26 cellular contexts compared by ENCODE assay signal in the genomic region with DNA sequence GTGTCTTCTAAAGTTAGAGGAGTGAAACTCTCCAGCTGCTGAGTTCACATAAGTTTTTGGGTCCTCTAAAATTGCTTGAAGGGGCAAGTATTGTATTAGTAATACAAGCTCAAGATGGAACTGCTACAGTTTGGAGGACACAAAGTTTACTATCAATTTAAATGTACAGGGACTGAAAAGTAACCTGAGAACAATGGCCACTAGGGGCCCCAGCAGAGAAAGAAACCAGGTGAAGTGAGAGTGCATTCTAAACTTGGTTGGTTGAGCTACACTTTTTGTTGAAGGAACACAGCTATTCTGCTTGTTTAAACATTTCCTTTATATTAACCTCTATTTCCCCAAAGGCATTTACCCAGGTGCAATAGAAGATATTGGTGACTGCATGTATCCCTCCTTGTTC.
A peak's percentile ranks its signal among the peaks of the same experiment; 100 is the strongest.
DNase-seq lines count a peak whose midpoint lies in the region; ATAC-seq, FAIRE-seq and TF ChIP-seq lines count a peak whose summit lies in the region.
"Had no signal": no experiment of that assay in that cellular context is flagged by ENCODE, and none has a peak within 500 bp of the region (broad histone marks: within the 10 kb centered on the region; RNA-seq: fewer than 3 reads in every experiment).

No MANE protein-coding gene starts in this region.

- no peak overlapping the region for H3K4me3 Mint-ChIP-seq in CD4-positive, alpha-beta memory T cell
- H3K4me3 Mint-ChIP-seq: activated CD4-positive, alpha-beta T cell treated with anti-CD3 and anti-CD28 coated beads, Interleukin-2, amount 10 ng/mL, durations not matched to agents 24 days and 14 days; HFFc6; IgD-negative memory B cell; naive thymus-derived CD4-positive, alpha-beta T cell; T-helper 2 cell treated with Interferon-gamma antibody and Interleukin-4, amounts not matched to agents 5 μg/mL and 100 μg/mL, for 36 hours had no signal

- H3K36me3 Mint-ChIP-seq in CD4-positive, alpha-beta memory T cell, result no peaks in the 10 kb centered on the region
- H3K36me3 Mint-ChIP-seq: IgD-negative memory B cell; naive thymus-derived CD4-positive, alpha-beta T cell had no signal

- H3K4me3 ChIP-seq in BE2C (ENCODE audit: low read depth, low read length) (no peak overlapping the region), GM12878 (no peak overlapping the region), HepG2 (replicated peaks in 1 of 3; ENCODE audit: insufficient read depth in 1 of 3, low read depth in 2 of 3, low read length in 3 of 3) (no peak overlapping the region)
- no peak overlapping the region for H3K4me3 ChIP-seq in CD4-positive, alpha-beta memory T cell (ENCODE audit: low read length in 2 of 2)
- H3K4me3 ChIP-seq: A549, MG63, right atrium auricular region, tibial artery had no signal

- H3K27ac ChIP-seq in GM12878 (ENCODE audit: control insufficient read depth, insufficient read depth) (no peak overlapping the region), HepG2 (ENCODE audit: extremely low read length, insufficient read depth, low read length) (no peak overlapping the region)
- no peak overlapping the region for H3K27ac ChIP-seq in CD4-positive, alpha-beta memory T cell (ENCODE audit: low read depth, low read length)
- H3K27ac ChIP-seq: A549, right atrium auricular region, tibial artery had no signal

- H3K9ac ChIP-seq in GM12878 (ENCODE audit: control insufficient read depth, insufficient read depth, low read length) (no peak overlapping the region), HepG2 (ENCODE audit: insufficient read depth, low read depth, low read length) (no peak overlapping the region)

- POLR2A ChIA-PET in GM12878 (lab: Charles Lee) (no interaction called here), HepG2 (lab: Yijun Ruan, JAX) (no interaction called here)
- POLR2A ChIA-PET in CD4-positive, alpha-beta memory T cell (lab: Charles Lee; ENCODE audit: partially characterized antibody), result no interaction called here

- RAD21 ChIA-PET in GM12878 (lab: Charles Lee; ENCODE audit: unreplicated experiment), result no interaction called here

- no TSS peak for BruUV-seq in GM12878 (replicated peaks; lab: Mats Ljungman, UMichigan)
- no TSS peak for BruUV-seq in HepG2 (replicated peaks; lab: Mats Ljungman, UMichigan)

- H3K36me3 ChIP-seq in BE2C, result no peaks in the 10 kb centered on the region
- H3K36me3 ChIP-seq in GM12878 (ENCODE audit: control insufficient read depth in 2 of 2, insufficient read depth in 2 of 2, low read length in 1 of 2), result no peaks in the 10 kb centered on the region
- no peaks in the 10 kb centered on the region for H3K36me3 ChIP-seq in HepG2 (replicated peaks in 1 of 2; ENCODE audit: control insufficient read depth in 1 of 2, insufficient read depth in 2 of 2, low read length in 2 of 2)
- no peaks in the 10 kb centered on the region for H3K36me3 ChIP-seq in CD4-positive, alpha-beta memory T cell (ENCODE audit: insufficient read depth, low read length)
- H3K36me3 ChIP-seq: MG63, right atrium auricular region, tibial artery had no signal

- no peak for TF ChIP-seq POLR2A in GM12878 (IDR thresholded peaks at IDR 0.05; ENCODE audit: low read depth, low read length)
- TF ChIP-seq POLR2A in HepG2 (IDR thresholded peaks at IDR 0.05; ENCODE audit: insufficient read depth in 1 of 2, low read depth in 2 of 2, low read length in 2 of 2), result no peak

- peak; percentile 58 for ATAC-seq in GM12878
- peak; percentile 51; the same call in 1 of the 3 replicates for ATAC-seq in HepG2
- ATAC-seq in HG02870 (IDR thresholded peaks at IDR 0.05; ENCODE audit: unreplicated experiment), result no peak
- ATAC-seq: A549; left ventricle myocardium superior; naive thymus-derived CD4-positive, alpha-beta T cell had no signal

- H4K20me1 ChIP-seq in GM12878 (ENCODE audit: control insufficient read depth, insufficient read depth) (no peaks in the 10 kb centered on the region), HepG2 (ENCODE audit: insufficient read depth, low read length) (no peaks in the 10 kb centered on the region)

- intact Hi-C loops in GM12878 (cut with micrococcal nuclease; ENCODE audit: unreplicated experiment), result no loop called here
- intact Hi-C loops in HepG2 (cut with micrococcal nuclease; ENCODE audit: unreplicated experiment), result no loop called here
- intact Hi-C loops in CD4-positive, alpha-beta memory T cell (cut with micrococcal nuclease), result no loop called here

- DNase-seq in BE2C, result no peak
- no peak for DNase-seq in GM12878 (ENCODE audit: low read depth, low spot score)
- no peak for DNase-seq in HepG2 (ENCODE audit: low spot score)
- DNase-seq in NCI-H1092 treated with DMSO at 0.1 percent for 48 hours (lab: John Stamatoyannopoulos, UW), result no peak
- DNase-seq in CD4-positive, alpha-beta memory T cell, result no peak
- DNase-seq in NCI-H146 treated with DMSO at 0.1 percent for 48 hours (lab: John Stamatoyannopoulos, UW; ENCODE audit: unreplicated experiment), result no peak
- DNase-seq: activated CD4-positive, alpha-beta T cell treated with anti-CD3 and anti-CD28 coated beads, Interleukin-2, amount 10 ng/mL, durations not matched to agents 24 days and 14 days; activated gamma-delta T cell treated with Interleukin-2 at 50 U/mL for 16 hours; activated T-cell treated with anti-CD3 and anti-CD28 coated beads, Interleukin-2, amount 50 U/mL, for 1 hour; DND-41; HFFc6; islet precursor cell; left ventricle myocardium superior; MG63; midbrain; naive thymus-derived CD4-positive, alpha-beta T cell; NCI-H1436; OCI-M1; tibial artery had no signal

- H3K4me1 ChIP-seq in BE2C (no peaks in the 10 kb centered on the region), GM12878 (ENCODE audit: control insufficient read depth, insufficient read depth, low read length) (no peaks in the 10 kb centered on the region), HepG2 (ENCODE audit: insufficient read depth, low read length) (no peaks in the 10 kb centered on the region)
- H3K4me1 ChIP-seq in CD4-positive, alpha-beta memory T cell (ENCODE audit: insufficient read depth, low read length), result no peaks in the 10 kb centered on the region
- H3K4me1 ChIP-seq: A549, right atrium auricular region, tibial artery had no signal

- no peak overlapping the region for H3K27ac Mint-ChIP-seq in CD4-positive, alpha-beta memory T cell
- H3K27ac Mint-ChIP-seq: activated CD4-positive, alpha-beta T cell treated with anti-CD3 and anti-CD28 coated beads, Interleukin-2, amount 10 ng/mL, durations not matched to agents 24 days and 14 days; HFFc6; IgD-negative memory B cell; T-helper 2 cell treated with Interferon-gamma antibody and Interleukin-4, amounts not matched to agents 5 μg/mL and 100 μg/mL, for 36 hours had no signal

- no peak overlapping the region for H2AFZ ChIP-seq in GM12878 (ENCODE audit: control insufficient read depth, low read depth, low read length)
- no peak overlapping the region for H2AFZ ChIP-seq in HepG2 (ENCODE audit: low read length)

- H3K9me3 ChIP-seq in BE2C, result no peaks in the 10 kb centered on the region
- H3K9me3 ChIP-seq in GM12878 (replicated peaks; ENCODE audit: control insufficient read depth, insufficient read depth, low read length), result no peaks in the 10 kb centered on the region
- no peaks in the 10 kb centered on the region for H3K9me3 ChIP-seq in HepG2 (ENCODE audit: low read length)
- no peaks in the 10 kb centered on the region for H3K9me3 ChIP-seq in CD4-positive, alpha-beta memory T cell (ENCODE audit: control insufficient read depth in 1 of 2, low read length in 2 of 2)
- H3K9me3 ChIP-seq: A549, MG63, right atrium auricular region, tibial artery had no signal

- H3K4me2 ChIP-seq in GM12878 (ENCODE audit: control insufficient read depth, insufficient read depth), result no peak overlapping the region
- no peak overlapping the region for H3K4me2 ChIP-seq in HepG2 (ENCODE audit: low read depth, low read length)
- H3K4me2 ChIP-seq: A549 had no signal

- H3K27me3 Mint-ChIP-seq in CD4-positive, alpha-beta memory T cell, result no peaks in the 10 kb centered on the region
- H3K27me3 Mint-ChIP-seq: activated CD4-positive, alpha-beta T cell treated with anti-CD3 and anti-CD28 coated beads, Interleukin-2, amount 10 ng/mL, durations not matched to agents 24 days and 14 days; IgD-negative memory B cell; naive thymus-derived CD4-positive, alpha-beta T cell had no signal

- H3K79me2 ChIP-seq in GM12878 (ENCODE audit: control insufficient read depth, insufficient read depth, low read length) (no peaks in the 10 kb centered on the region), HepG2 (ENCODE audit: insufficient read depth, low read length) (no peaks in the 10 kb centered on the region)

- CTCF ChIA-PET in GM12878 (lab: Yijun Ruan, JAX), result interaction anchor here (0.6 to 1.3 kb wide), 4 partner anchors 17 to 237 kb away, joined by 3 read pairs; no protein-coding TSS in a partner anchor
- CTCF ChIA-PET in HepG2 (lab: Yijun Ruan, JAX; ENCODE audit: low intra/inter-chr PET ratio, low total read pairs), result no interaction called here
- CTCF ChIA-PET in CD4-positive, alpha-beta memory T cell (lab: Charles Lee; ENCODE audit: partially characterized antibody), result interaction anchor here (1.0 kb wide), 1 partner anchor 17 kb away, joined by 4 read pairs; no protein-coding TSS in a partner anchor

- SMC1A ChIA-PET in GM12878 (lab: Charles Lee; ENCODE audit: uncharacterized antibody, unreplicated experiment), result interaction anchor here (0.9 to 1.4 kb wide), 3 partner anchors 19 to 166 kb away, joined by 3 read pairs; no protein-coding TSS in a partner anchor

- TF ChIP-seq CTCF in BE2C (IDR thresholded peaks at IDR 0.05; ENCODE audit: low read depth, low read length) (peak; percentile 40), GM12878 (IDR thresholded peaks at IDR 0.05 in 2 of 3, conservative IDR thresholded peaks at IDR 0.05 in 1 of 3; ENCODE audit: control insufficient read depth in 2 of 3, extremely low read depth in 1 of 3, insufficient read depth in 1 of 3, low read depth in 3 of 3, low read length in 3 of 3) (peak; percentile 9 to 22 (median 14); a peak in 2 of 6 replicates), HepG2 (CRISPR knock-in tag; IDR thresholded peaks at IDR 0.05) (no peak)

- FAIRE-seq in GM12878 (lab: Jason Lieb, UNC), result no peak
- FAIRE-seq in HepG2 (lab: Jason Lieb, UNC), result no peak
- FAIRE-seq: A549, GM12891 had no signal

- H3K27me3 ChIP-seq in BE2C (no peaks in the 10 kb centered on the region), GM12878 (replicated peaks in 1 of 2; ENCODE audit: control insufficient read depth in 2 of 2, insufficient read depth in 2 of 2, low read length in 1 of 2) (no peaks in the 10 kb centered on the region), HepG2 (ENCODE audit: control insufficient read depth in 1 of 2, insufficient read depth in 2 of 2, low read length in 2 of 2) (no peaks in the 10 kb centered on the region)
- H3K27me3 ChIP-seq in CD4-positive, alpha-beta memory T cell (ENCODE audit: insufficient read depth, low read length), result no peaks in the 10 kb centered on the region
- H3K27me3 ChIP-seq: MG63, right atrium auricular region, tibial artery had no signal

- TF ChIP-seq EP300 in Ishikawa (IDR thresholded peaks at IDR 0.05; ENCODE audit: borderline replicate concordance) (no peak), GM12878 (IDR thresholded peaks at IDR 0.05; ENCODE audit: borderline replicate concordance in 1 of 2, control insufficient read depth in 1 of 2, low read depth in 2 of 2, low read length in 2 of 2) (no peak), HepG2 (IDR thresholded peaks at IDR 0.05; ENCODE audit: low read depth in 2 of 2, low read length in 2 of 2) (no peak), HepG2 (CRISPR knock-in tag; IDR thresholded peaks at IDR 0.05; ENCODE audit: borderline replicate concordance) (no peak)

- in situ Hi-C loops in GM12878 (cut with MboI) (no loop called here), HepG2 (cut with HindIII; ENCODE audit: extremely low pct_ligation_motif_present, low pct_unique_long_range_greater_than_20kb) (no loop called here)

- TF ChIP-seq RAD21 in Ishikawa (IDR thresholded peaks at IDR 0.05; ENCODE audit: low read depth) (peak; percentile 24; the same call in 1 of the 2 replicates), GM12878 (IDR thresholded peaks at IDR 0.05; ENCODE audit: insufficient read depth, low read depth, low read length) (no peak), HepG2 (CRISPR knock-in tag; IDR thresholded peaks at IDR 0.05) (no peak)

- H3K4me1 Mint-ChIP-seq in CD4-positive, alpha-beta memory T cell, result no peaks in the 10 kb centered on the region
- H3K4me1 Mint-ChIP-seq: activated CD4-positive, alpha-beta T cell treated with anti-CD3 and anti-CD28 coated beads, Interleukin-2, amount 10 ng/mL, durations not matched to agents 24 days and 14 days; IgD-negative memory B cell; naive thymus-derived CD4-positive, alpha-beta T cell had no signal

- H3K9me3 Mint-ChIP-seq in CD4-positive, alpha-beta memory T cell, result peaks cover 2 to 14% (median 9%) of the 10 kb centered on the region in 8 donors
